ENCODE assay signal across 15 cellular contexts in the genomic region with DNA sequence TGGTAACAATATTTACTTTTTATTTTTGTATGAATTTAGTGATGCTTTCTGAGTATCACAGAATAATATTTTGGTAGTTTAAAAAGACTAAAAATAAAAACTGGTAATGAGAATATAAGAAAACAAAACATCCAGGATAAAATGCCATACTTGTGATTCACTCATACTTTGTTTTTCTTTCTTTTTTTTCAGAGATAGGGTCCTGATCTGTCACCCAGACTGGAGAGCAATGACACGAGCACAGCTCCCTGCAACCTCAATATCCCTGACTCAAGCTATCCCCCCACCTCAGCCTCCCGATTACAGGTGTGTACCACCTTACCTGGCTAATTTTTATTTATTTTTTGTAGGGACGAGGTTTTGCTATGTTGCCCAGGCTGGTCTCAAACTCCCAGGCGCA.
"Had no signal": no experiment of that assay in that cellular context is flagged by ENCODE, and none has a peak within 500 bp of the region (broad histone marks: within the 10 kb centered on the region; RNA-seq: fewer than 3 reads in every experiment).

No MANE protein-coding gene starts in this region.

- DNase-seq: activated CD4-positive, alpha-beta memory T cell treated with anti-CD3 and anti-CD28 coated beads for 36 hours; activated CD4-positive, alpha-beta T cell treated with anti-CD3 and anti-CD28 coated beads for 36 hours; activated effector memory CD4-positive, alpha-beta T cell treated with Interleukin-2 at 50 U/mL for 16 hours; activated T-cell treated with anti-CD3 and anti-CD28 coated beads, Interleukin-2, amount 50 U/mL, for 24 hours; amygdala; dermis blood vessel endothelial cell; effector memory CD8-positive, alpha-beta T cell; gastrocnemius medialis; heart left ventricle; left colon; lower lobe of right lung; naive B cell; T-helper 1 cell; transverse colon had no signal

- H3K4me3 ChIP-seq: gastrocnemius medialis, heart left ventricle, lower lobe of right lung, transverse colon had no signal

- H3K9me3 ChIP-seq: gastrocnemius medialis, heart left ventricle, lower lobe of right lung, transverse colon had no signal

- H3K9ac ChIP-seq: parathyroid adenoma had no signal

- H3K4me1 ChIP-seq: parathyroid adenoma, transverse colon had no signal

- H3K27me3 ChIP-seq: gastrocnemius medialis, heart left ventricle, transverse colon had no signal

- H3K27ac ChIP-seq: gastrocnemius medialis, lower lobe of right lung, parathyroid adenoma, transverse colon had no signal
